ENCODE assay signal across 22 cellular contexts in genomic region chr19:43466793-43467192, GRCh38. TPM values are rescaled to one million over a fixed set of nuclear protein-coding genes. Genes with fewer than 3 reads are reported as not detected.
"Had no signal": no experiment of that assay in that cellular context is flagged by ENCODE, and none has a peak within 500 bp of the region (broad histone marks: within the 10 kb centered on the region; RNA-seq: fewer than 3 reads in every experiment).

No MANE protein-coding gene starts in this region.

- H3K27me3 Mint-ChIP-seq: activated naive CD8-positive, alpha-beta T cell treated with anti-CD3 and anti-CD28 coated beads for 36 hours; effector memory CD8-positive, alpha-beta T cell had no signal

- H3K9me3 Mint-ChIP-seq: activated naive CD8-positive, alpha-beta T cell treated with anti-CD3 and anti-CD28 coated beads for 36 hours; effector memory CD8-positive, alpha-beta T cell; naive B cell had no signal

- DNase-seq: activated CD4-positive, alpha-beta T cell treated with anti-CD3 and anti-CD28 coated beads, Interleukin-2, amount 50 U/mL, for 4 hours; activated naive CD4-positive, alpha-beta T cell; activated naive CD8-positive, alpha-beta T cell treated with anti-CD3 and anti-CD28 coated beads for 36 hours; activated T-cell treated with anti-CD3 and anti-CD28 coated beads for 4 hours; amniotic stem cell; effector memory CD8-positive, alpha-beta T cell; foreskin fibroblast; left cardiac atrium; mesenchymal stem cell; mucosa of descending colon; naive B cell; stimulated activated naive CD4-positive, alpha-beta T cell; tibial artery; WERI-Rb-1 had no signal

- H3K27ac Mint-ChIP-seq: activated naive CD8-positive, alpha-beta T cell treated with anti-CD3 and anti-CD28 coated beads for 36 hours had no signal

- H3K4me1 ChIP-seq: parathyroid adenoma had no signal

- H3K9me3 ChIP-seq: mucosa of descending colon, tibial artery, vagina had no signal

- H3K27me3 ChIP-seq: hepatocyte, vagina had no signal

- H3K4me3 ChIP-seq: cardiac muscle cell, hepatocyte, mucosa of descending colon, tibial artery, vagina had no signal

- H3K36me3 Mint-ChIP-seq: naive B cell had no signal

- H3K27ac ChIP-seq: cardiac muscle cell, parathyroid adenoma, tibial artery, WERI-Rb-1 had no signal

- H3K4me3 Mint-ChIP-seq: activated naive CD8-positive, alpha-beta T cell treated with anti-CD3 and anti-CD28 coated beads for 36 hours; effector memory CD8-positive, alpha-beta T cell had no signal

- ATAC-seq: effector memory CD8-positive, alpha-beta T cell; left cardiac atrium; mucosa of descending colon; sciatic nerve had no signal

- H3K36me3 ChIP-seq: cardiac muscle cell, tibial artery, vagina, WERI-Rb-1 had no signal

RNA-seq across cellular contexts. Expression of gene LYPD3, which starts 1.4 kb away (rescaled TPM):
- total RNA-seq: glomerular endothelial cell had no signal

RNA-seq across cellular contexts. Expression of gene TEX101, which starts 52.1 kb away (rescaled TPM):
- total RNA-seq: activated naive CD8-positive, alpha-beta T cell treated with anti-CD3 and anti-CD28 coated beads for 36 hours; cardiac muscle cell; dermis microvascular lymphatic vessel endothelial cell; glomerular endothelial cell; hepatocyte; left cardiac atrium; sciatic nerve; T-helper 2 cell treated with Interferon-gamma antibody and Interleukin-4, amounts not matched to agents 100 ng/mL and 5 ng/mL, for 36 hours; vagina had no signal
